ENCODE assay signal across 1 cellular context in the genomic region with DNA sequence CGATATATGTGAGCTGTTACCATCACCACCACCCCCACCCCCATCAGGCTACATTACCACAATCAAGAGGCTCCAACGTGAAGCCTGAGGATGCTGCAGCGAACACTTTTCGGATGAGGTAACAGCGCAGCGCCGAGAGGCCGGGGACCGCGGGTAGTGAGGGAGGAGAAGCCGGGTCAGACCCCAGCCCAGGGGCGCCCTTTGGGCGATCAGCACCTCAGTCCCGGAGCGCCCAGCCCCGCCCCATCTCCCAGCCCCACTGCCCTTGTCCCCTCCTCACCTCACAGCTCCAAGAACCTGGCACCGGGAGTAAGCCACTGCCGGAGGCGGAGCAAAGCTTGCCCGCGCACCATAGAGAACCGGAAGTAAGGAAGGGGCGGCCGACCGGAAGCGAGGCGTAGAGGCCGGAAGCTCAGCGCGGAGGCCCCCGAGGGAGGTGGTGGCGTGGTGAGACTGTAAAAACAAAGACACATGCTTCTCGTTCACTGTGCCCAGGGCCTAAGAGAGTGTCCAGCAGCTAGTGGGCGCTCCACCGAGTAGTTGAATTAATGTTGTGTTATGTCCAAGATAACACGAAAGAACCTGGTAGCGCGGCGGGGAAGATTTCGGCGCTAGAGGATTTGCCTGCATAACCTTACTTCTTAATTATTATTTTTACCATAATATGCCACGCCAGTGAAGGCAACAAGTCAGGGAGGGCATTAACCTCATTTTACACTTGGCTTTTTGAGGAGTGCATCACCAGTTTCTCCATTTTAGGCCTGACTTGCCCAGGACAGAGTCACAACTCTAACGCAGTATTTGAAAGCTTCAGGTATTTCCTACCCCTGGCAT.
TF ChIP-seq lines count a peak whose summit lies in the region.

Gene THOC5 (minus strand): TSS at position 367 of the 834 bp plus-strand sequence. CDS start 4,610 bp downstream, outside the sequence.

TF ChIP-seq in GM12878, 131 proteins besides CTCF, POLR2A, EP300 and RAD21 (continued from another document and continues in another):
- TF ChIP-seq, protein P1, sequence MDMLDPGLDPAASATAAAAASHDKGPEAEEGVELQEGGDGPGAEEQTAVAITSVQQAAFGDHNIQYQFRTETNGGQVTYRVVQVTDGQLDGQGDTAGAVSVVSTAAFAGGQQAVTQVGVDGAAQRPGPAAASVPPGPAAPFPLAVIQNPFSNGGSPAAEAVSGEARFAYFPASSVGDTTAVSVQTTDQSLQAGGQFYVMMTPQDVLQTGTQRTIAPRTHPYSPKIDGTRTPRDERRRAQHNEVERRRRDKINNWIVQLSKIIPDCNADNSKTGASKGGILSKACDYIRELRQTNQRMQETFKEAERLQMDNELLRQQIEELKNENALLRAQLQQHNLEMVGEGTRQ (IDR thresholded peaks at IDR 0.05; ENCODE audit: borderline replicate concordance, low read depth, low read length) = no peak
- TF ChIP-seq SIN3A (IDR thresholded peaks at IDR 0.05; ENCODE audit: low read depth, low read length) (peak; percentile 96), RELA (IDR thresholded peaks at IDR 0.05; ENCODE audit: borderline replicate concordance, partially characterized antibody) (peak; percentile 63), MEF2A (IDR thresholded peaks at IDR 0.05; ENCODE audit: insufficient read depth, low read depth, low read length) (0 out of 2 replicates have a peak, but pooled peaks have one; percentile 46), SREBF1 (IDR thresholded peaks at IDR 0.05; ENCODE audit: low read length) (no peak), ZNF217 (IDR thresholded peaks at IDR 0.05) (no peak), GATAD2B (conservative IDR thresholded peaks at IDR 0.05; ENCODE audit: low read depth) (no peak), NFYA (IDR thresholded peaks at IDR 0.05; ENCODE audit: borderline replicate concordance, low read depth, low read length) (no peak), TARDBP (IDR thresholded peaks at IDR 0.05; ENCODE audit: borderline replicate concordance) (0 out of 2 replicates have a peak, but pooled peaks have one; percentile 74), IKZF2 (IDR thresholded peaks at IDR 0.05) (no peak), CHD2 (IDR thresholded peaks at IDR 0.05; ENCODE audit: borderline replicate concordance, low read depth, low read length) (no peak), WRNIP1 (IDR thresholded peaks at IDR 0.05; ENCODE audit: borderline replicate concordance, low read depth, low read length) (no peak), ZNF24 (IDR thresholded peaks at IDR 0.05) (peak; percentile 50; the same call in 1 of the 2 replicates), FOXK2 (IDR thresholded peaks at IDR 0.05) (peak; percentile 87), CBX3 (IDR thresholded peaks at IDR 0.05; ENCODE audit: borderline replicate concordance, low read depth) (no peak), RCOR1 (conservative IDR thresholded peaks at IDR 0.05; ENCODE audit: low read depth, low read length) (no peak), ZNF592 (IDR thresholded peaks at IDR 0.05) (no peak), E2F4 (IDR thresholded peaks at IDR 0.05; ENCODE audit: low read depth, low read length) (no peak), RFX5 (IDR thresholded peaks at IDR 0.05; ENCODE audit: low read depth, low read length) (no peak), BCLAF1 (IDR thresholded peaks at IDR 0.05) (no peak), TAF1 (IDR thresholded peaks at IDR 0.05; ENCODE audit: borderline replicate concordance, low read depth, low read length) (peak; percentile 83; the same call in 1 of the 2 replicates), NR2C1 (IDR thresholded peaks at IDR 0.05) (peak; percentile 52; the same call in 1 of the 2 replicates), SUZ12 (IDR thresholded peaks at IDR 0.05; ENCODE audit: unreplicated experiment) (no peak), POLR2AphosphoS2 (IDR thresholded peaks at IDR 0.05; ENCODE audit: low read depth, low read length) (peak; percentile 90), FOS (IDR thresholded peaks at IDR 0.05; ENCODE audit: borderline replicate concordance, extremely low read depth, insufficient read length) (no peak), ZZZ3 (IDR thresholded peaks at IDR 0.05; ENCODE audit: control insufficient read depth, insufficient read length, low read depth) (no peak), CHD1 (IDR thresholded peaks at IDR 0.05; ENCODE audit: low read depth, low read length) (0 out of 2 replicates have a peak, but pooled peaks have one; percentile 69), ZNF274 (IDR thresholded peaks at IDR 0.05; ENCODE audit: insufficient read depth, insufficient read length) (no peak), USF1 (IDR thresholded peaks at IDR 0.05; ENCODE audit: borderline replicate concordance, extremely low read length, insufficient read depth, low read depth, low read length) (no peak), ZNF622 (IDR thresholded peaks at IDR 0.05) (no peak), SREBF2 (IDR thresholded peaks at IDR 0.05; ENCODE audit: low read length) (peak; percentile 71), JUNB (IDR thresholded peaks at IDR 0.05) (no peak), PAX5 (IDR thresholded peaks at IDR 0.05; ENCODE audit: borderline replicate concordance, low read depth, low read length) (0 out of 2 replicates have a peak, but pooled peaks have one; percentile 36)
- TF ChIP-seq, protein P2, sequence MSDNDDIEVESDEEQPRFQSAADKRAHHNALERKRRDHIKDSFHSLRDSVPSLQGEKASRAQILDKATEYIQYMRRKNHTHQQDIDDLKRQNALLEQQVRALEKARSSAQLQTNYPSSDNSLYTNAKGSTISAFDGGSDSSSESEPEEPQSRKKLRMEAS (IDR thresholded peaks at IDR 0.05; ENCODE audit: low read depth, low read length) = peak; percentile 96
- TF ChIP-seq, protein P3, sequence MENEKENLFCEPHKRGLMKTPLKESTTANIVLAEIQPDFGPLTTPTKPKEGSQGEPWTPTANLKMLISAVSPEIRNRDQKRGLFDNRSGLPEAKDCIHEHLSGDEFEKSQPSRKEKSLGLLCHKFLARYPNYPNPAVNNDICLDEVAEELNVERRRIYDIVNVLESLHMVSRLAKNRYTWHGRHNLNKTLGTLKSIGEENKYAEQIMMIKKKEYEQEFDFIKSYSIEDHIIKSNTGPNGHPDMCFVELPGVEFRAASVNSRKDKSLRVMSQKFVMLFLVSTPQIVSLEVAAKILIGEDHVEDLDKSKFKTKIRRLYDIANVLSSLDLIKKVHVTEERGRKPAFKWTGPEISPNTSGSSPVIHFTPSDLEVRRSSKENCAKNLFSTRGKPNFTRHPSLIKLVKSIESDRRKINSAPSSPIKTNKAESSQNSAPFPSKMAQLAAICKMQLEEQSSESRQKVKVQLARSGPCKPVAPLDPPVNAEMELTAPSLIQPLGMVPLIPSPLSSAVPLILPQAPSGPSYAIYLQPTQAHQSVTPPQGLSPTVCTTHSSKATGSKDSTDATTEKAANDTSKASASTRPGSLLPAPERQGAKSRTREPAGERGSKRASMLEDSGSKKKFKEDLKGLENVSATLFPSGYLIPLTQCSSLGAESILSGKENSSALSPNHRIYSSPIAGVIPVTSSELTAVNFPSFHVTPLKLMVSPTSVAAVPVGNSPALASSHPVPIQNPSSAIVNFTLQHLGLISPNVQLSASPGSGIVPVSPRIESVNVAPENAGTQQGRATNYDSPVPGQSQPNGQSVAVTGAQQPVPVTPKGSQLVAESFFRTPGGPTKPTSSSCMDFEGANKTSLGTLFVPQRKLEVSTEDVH (IDR thresholded peaks at IDR 0.05; ENCODE audit: low read depth, partially characterized antibody) = peak; percentile 88
- TF ChIP-seq, protein P4, sequence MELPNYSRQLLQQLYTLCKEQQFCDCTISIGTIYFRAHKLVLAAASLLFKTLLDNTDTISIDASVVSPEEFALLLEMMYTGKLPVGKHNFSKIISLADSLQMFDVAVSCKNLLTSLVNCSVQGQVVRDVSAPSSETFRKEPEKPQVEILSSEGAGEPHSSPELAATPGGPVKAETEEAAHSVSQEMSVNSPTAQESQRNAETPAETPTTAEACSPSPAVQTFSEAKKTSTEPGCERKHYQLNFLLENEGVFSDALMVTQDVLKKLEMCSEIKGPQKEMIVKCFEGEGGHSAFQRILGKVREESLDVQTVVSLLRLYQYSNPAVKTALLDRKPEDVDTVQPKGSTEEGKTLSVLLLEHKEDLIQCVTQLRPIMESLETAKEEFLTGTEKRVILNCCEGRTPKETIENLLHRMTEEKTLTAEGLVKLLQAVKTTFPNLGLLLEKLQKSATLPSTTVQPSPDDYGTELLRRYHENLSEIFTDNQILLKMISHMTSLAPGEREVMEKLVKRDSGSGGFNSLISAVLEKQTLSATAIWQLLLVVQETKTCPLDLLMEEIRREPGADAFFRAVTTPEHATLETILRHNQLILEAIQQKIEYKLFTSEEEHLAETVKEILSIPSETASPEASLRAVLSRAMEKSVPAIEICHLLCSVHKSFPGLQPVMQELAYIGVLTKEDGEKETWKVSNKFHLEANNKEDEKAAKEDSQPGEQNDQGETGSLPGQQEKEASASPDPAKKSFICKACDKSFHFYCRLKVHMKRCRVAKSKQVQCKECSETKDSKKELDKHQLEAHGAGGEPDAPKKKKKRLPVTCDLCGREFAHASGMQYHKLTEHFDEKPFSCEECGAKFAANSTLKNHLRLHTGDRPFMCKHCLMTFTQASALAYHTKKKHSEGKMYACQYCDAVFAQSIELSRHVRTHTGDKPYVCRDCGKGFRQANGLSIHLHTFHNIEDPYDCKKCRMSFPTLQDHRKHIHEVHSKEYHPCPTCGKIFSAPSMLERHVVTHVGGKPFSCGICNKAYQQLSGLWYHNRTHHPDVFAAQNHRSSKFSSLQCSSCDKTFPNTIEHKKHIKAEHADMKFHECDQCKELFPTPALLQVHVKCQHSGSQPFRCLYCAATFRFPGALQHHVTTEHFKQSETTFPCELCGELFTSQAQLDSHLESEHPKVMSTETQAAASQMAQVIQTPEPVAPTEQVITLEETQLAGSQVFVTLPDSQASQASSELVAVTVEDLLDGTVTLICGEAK (IDR thresholded peaks at IDR 0.05; ENCODE audit: borderline replicate concordance) = peak; percentile 98
